26 cellular contexts compared by ENCODE assay signal in the genomic region with DNA sequence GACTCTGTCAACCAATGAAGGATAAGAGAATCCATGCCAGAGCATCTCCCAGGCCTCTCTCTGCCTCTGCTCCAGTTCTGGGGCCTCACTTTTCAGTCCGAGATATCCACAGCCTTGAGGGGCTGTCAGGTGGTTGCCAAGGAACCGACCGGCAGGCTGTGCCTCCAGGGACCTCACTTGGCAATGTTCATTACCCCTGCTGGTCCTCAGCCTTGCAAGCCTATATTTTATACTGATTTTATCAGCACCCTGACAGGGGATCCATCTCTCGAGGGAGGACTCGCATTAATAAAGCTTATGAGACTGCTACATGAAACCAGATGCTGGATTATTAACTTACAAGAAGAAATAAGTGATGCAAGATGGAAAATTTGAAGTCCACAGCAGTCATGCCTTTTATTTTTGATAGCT.
"Had no signal": no experiment of that assay in that cellular context is flagged by ENCODE, and none has a peak within 500 bp of the region (broad histone marks: within the 10 kb centered on the region; RNA-seq: fewer than 3 reads in every experiment).

No MANE protein-coding gene starts in this region.

- H3K36me3 Mint-ChIP-seq: activated naive CD4-positive, alpha-beta T cell treated with anti-CD3 and anti-CD28 coated beads, Interleukin-2, amount 10 ng/mL, durations not matched to agents 7 days and 5 days; immature natural killer cell; naive thymus-derived CD8-positive, alpha-beta T cell had no signal

- H3K27ac Mint-ChIP-seq: activated B cell treated with CpG ODN at 0.5 μM for 24 hours; activated CD8-positive, alpha-beta T cell treated with anti-CD3 and anti-CD28 coated beads for 36 hours; activated naive CD4-positive, alpha-beta T cell treated with anti-CD3 and anti-CD28 coated beads, Interleukin-2, amount 10 ng/mL, durations not matched to agents 7 days and 5 days; activated naive CD8-positive, alpha-beta T cell treated with anti-CD3 and anti-CD28 coated beads, Interleukin-2, amount 50 U/mL, for 24 hours; immature natural killer cell; naive thymus-derived CD8-positive, alpha-beta T cell had no signal

- H3K36me3 ChIP-seq: brain microvascular endothelial cell, gastroesophageal sphincter, heart right ventricle, neutrophil, right lobe of liver, stomach had no signal

- H3K9me3 Mint-ChIP-seq: activated B cell treated with CpG ODN at 0.5 μM for 24 hours; activated CD8-positive, alpha-beta T cell treated with anti-CD3 and anti-CD28 coated beads for 36 hours; activated naive CD4-positive, alpha-beta T cell treated with anti-CD3 and anti-CD28 coated beads, Interleukin-2, amount 10 ng/mL, durations not matched to agents 7 days and 5 days; activated naive CD8-positive, alpha-beta T cell treated with anti-CD3 and anti-CD28 coated beads, Interleukin-2, amount 50 U/mL, for 24 hours; activated T-cell treated with anti-CD3 and anti-CD28 coated beads, Interleukin-2, amount 50 U/mL, for 4 hours; immature natural killer cell; naive thymus-derived CD8-positive, alpha-beta T cell had no signal

- H3K4me1 Mint-ChIP-seq: activated B cell treated with CpG ODN at 0.5 μM for 24 hours; activated naive CD4-positive, alpha-beta T cell treated with anti-CD3 and anti-CD28 coated beads, Interleukin-2, amount 10 ng/mL, durations not matched to agents 7 days and 5 days; activated naive CD8-positive, alpha-beta T cell treated with anti-CD3 and anti-CD28 coated beads, Interleukin-2, amount 50 U/mL, for 24 hours; immature natural killer cell; naive thymus-derived CD8-positive, alpha-beta T cell had no signal

- H3K27ac ChIP-seq: brain microvascular endothelial cell, gastroesophageal sphincter, heart right ventricle, neutrophil, parathyroid adenoma, right lobe of liver, stomach had no signal

- H3K4me1 ChIP-seq: gastroesophageal sphincter, heart right ventricle, parathyroid adenoma, right lobe of liver had no signal

- DNase-seq: activated B cell treated with CpG ODN at 0.5 μM for 24 hours; activated CD4-positive, alpha-beta T cell treated with anti-CD3 and anti-CD28 coated beads for 4 hours; activated CD8-positive, alpha-beta memory T cell treated with anti-CD3 and anti-CD28 coated beads, Interleukin-2, amount 50 U/mL, for 4 hours; activated CD8-positive, alpha-beta T cell treated with anti-CD3 and anti-CD28 coated beads for 36 hours; activated naive CD4-positive, alpha-beta T cell treated with anti-CD3 and anti-CD28 coated beads, Interleukin-2, amount 10 ng/mL, durations not matched to agents 7 days and 5 days; activated naive CD8-positive, alpha-beta T cell treated with anti-CD3 and anti-CD28 coated beads, Interleukin-2, amount 50 U/mL, for 24 hours; activated T-cell treated with anti-CD3 and anti-CD28 coated beads, Interleukin-2, amount 50 U/mL, for 4 hours; anterior cingulate cortex; brain microvascular endothelial cell; central memory CD4-positive, alpha-beta T cell; heart right ventricle; immature natural killer cell; kidney glomerular epithelial cell; left ventricle myocardium superior; mesendoderm; naive thymus-derived CD8-positive, alpha-beta T cell; right lobe of liver; small intestine; stimulated activated CD4-positive, alpha-beta T cell treated with anti-CD3 and anti-CD28 coated beads, Interleukin-15, amount 100 ng/mL, for 24 hours; stimulated activated CD4-positive, alpha-beta T cell treated with anti-CD3 and anti-CD28 coated beads, Interleukin-2, amount 100 ng/mL, for 48 hours; stomach; T-helper 9 cell; trophoblast cell had no signal

- H3K4me3 ChIP-seq: gastroesophageal sphincter, heart right ventricle, right lobe of liver, stomach had no signal

- H3K9me3 ChIP-seq: gastroesophageal sphincter, heart right ventricle, neutrophil, right lobe of liver, stomach had no signal

- H3K4me3 Mint-ChIP-seq: activated B cell treated with CpG ODN at 0.5 μM for 24 hours; activated CD8-positive, alpha-beta T cell treated with anti-CD3 and anti-CD28 coated beads for 36 hours; activated naive CD4-positive, alpha-beta T cell treated with anti-CD3 and anti-CD28 coated beads, Interleukin-2, amount 10 ng/mL, durations not matched to agents 7 days and 5 days; activated naive CD8-positive, alpha-beta T cell treated with anti-CD3 and anti-CD28 coated beads, Interleukin-2, amount 50 U/mL, for 24 hours; activated T-cell treated with anti-CD3 and anti-CD28 coated beads, Interleukin-2, amount 50 U/mL, for 4 hours; immature natural killer cell; naive thymus-derived CD8-positive, alpha-beta T cell had no signal

- ATAC-seq: activated CD8-positive, alpha-beta T cell treated with anti-CD3 and anti-CD28 coated beads for 36 hours; activated naive CD8-positive, alpha-beta T cell treated with anti-CD3 and anti-CD28 coated beads, Interleukin-2, amount 50 U/mL, for 24 hours; activated T-cell treated with anti-CD3 and anti-CD28 coated beads, Interleukin-2, amount 50 U/mL, for 4 hours; gastroesophageal sphincter; heart right ventricle; left ventricle myocardium superior; naive thymus-derived CD8-positive, alpha-beta T cell; right lobe of liver had no signal
